In genomic region chr7:108406474-108406873, GRCh38 we compare ENCODE assay signal across 18 cellular contexts. TPM values are rescaled to one million over a fixed set of nuclear protein-coding genes. Genes with fewer than 3 reads are reported as not detected.
A peak's percentile ranks its signal among the peaks of the same experiment; 100 is the strongest.
DNase-seq lines count a peak whose midpoint lies in the region; ATAC-seq and TF ChIP-seq lines count a peak whose summit lies in the region.
"Had no signal": no experiment of that assay in that cellular context is flagged by ENCODE, and none has a peak within 500 bp of the region (broad histone marks: within the 10 kb centered on the region; RNA-seq: fewer than 3 reads in every experiment).

No MANE protein-coding gene starts in this region.

- H3K36me3 ChIP-seq in right lobe of liver = no peaks in the 10 kb centered on the region
- H3K36me3 ChIP-seq: gastroesophageal sphincter, SJCRH30 had no signal

- peaks cover 0 to 16% (median 2%) of the 10 kb centered on the region in 4 donors for H3K4me1 ChIP-seq in right lobe of liver
- H3K4me1 ChIP-seq: gastroesophageal sphincter had no signal

- DNase-seq in DMS 273 treated with DMSO at 0.1 percent for 48 hours (lab: John Stamatoyannopoulos, UW) = peak; percentile 68
- DNase-seq in NCI-H1105 (lab: John Stamatoyannopoulos, UW) = peak; percentile 47
- DNase-seq in right lobe of liver = no peak
- DNase-seq in effector CD8-positive, alpha-beta T cell (lab: John Stamatoyannopoulos, UW) = no peak
- no peak for DNase-seq in activated CD4-positive, alpha-beta T cell treated with anti-CD3 and anti-CD28 coated beads, Interleukin-2, amount 50 U/mL, for 4 hours
- DNase-seq in superior temporal gyrus (ENCODE audit: extremely low spot score) = no peak
- no peak for DNase-seq in dermis blood vessel endothelial cell
- DNase-seq: activated CD8-positive, alpha-beta T cell treated with anti-CD3 and anti-CD28 coated beads, Interleukin-2, amount 10 ng/mL, durations not matched to agents 7 days and 5 days; activated gamma-delta T cell treated with Interleukin-2 at 50 U/mL for 16 hours; CD4-positive, CD25-positive, alpha-beta regulatory T cell; kidney; MM.1S; naive thymus-derived CD4-positive, alpha-beta T cell; NCI-H524 treated with DMSO at 0.1 percent for 48 hours; SJCRH30 had no signal

- no peak for TF ChIP-seq POLR2A in right lobe of liver (IDR thresholded peaks at IDR 0.05)

- H3K27ac ChIP-seq in cingulate gyrus (ENCODE audit: low read depth, low read length) (peak overlapping the region; percentile 4), right lobe of liver (no peak overlapping the region)
- H3K27ac ChIP-seq: gastroesophageal sphincter, SJCRH30 had no signal

- H3K27me3 ChIP-seq in right lobe of liver = no peaks in the 10 kb centered on the region
- H3K27me3 ChIP-seq: gastroesophageal sphincter, SJCRH30 had no signal

- ATAC-seq in right lobe of liver = peak; percentile 56 to 93 (median 79)
- ATAC-seq: activated CD8-positive, alpha-beta T cell treated with anti-CD3 and anti-CD28 coated beads, Interleukin-2, amount 10 ng/mL, durations not matched to agents 7 days and 5 days; gastroesophageal sphincter; naive thymus-derived CD4-positive, alpha-beta T cell; sciatic nerve had no signal

- H3K9me3 ChIP-seq in right lobe of liver = no peaks in the 10 kb centered on the region
- H3K9me3 ChIP-seq: gastroesophageal sphincter, SJCRH30 had no signal

- intact Hi-C loops in right lobe of liver (cut with DNase I) = no loop called here

- no peak overlapping the region for H3K4me3 ChIP-seq in right lobe of liver
- H3K4me3 ChIP-seq: gastroesophageal sphincter, SJCRH30 had no signal

- TF ChIP-seq CTCF in right lobe of liver (IDR thresholded peaks at IDR 0.05) = no peak

RNA-seq across cellular contexts. Expression of gene NRCAM, which starts 49.8 kb away (rescaled TPM):
- 1 to 10 TPM in 1 of 6 experiments, under 1 TPM in 5; 0.16 to 1.9 (median 0.27) TPM for total RNA-seq in right lobe of liver
- 9.2 and 16.0 TPM in 2 replicates for total RNA-seq in dermis blood vessel endothelial cell
- total RNA-seq: CD4-positive, CD25-positive, alpha-beta regulatory T cell had no signal

Comparison
In these comparisons a context has a peak if more than half of its experiments do, and no peak if none do; other contexts are left out.
1. DNase-seq: peak in DMS 273 treated with DMSO at 0.1 percent for 48 hours (single experiment) and NCI-H1105 (single experiment); none in right lobe of liver (0 of 3), effector CD8-positive, alpha-beta T cell (single experiment), activated CD4-positive, alpha-beta T cell treated with anti-CD3 and anti-CD28 coated beads, Interleukin-2, amount 50 U/mL, for 4 hours (0 of 2), superior temporal gyrus (single experiment) and dermis blood vessel endothelial cell (single experiment).